Comparison of ENCODE assay signal across 1 cellular context in genomic region chr18:26488417-26489009, GRCh38.
TF ChIP-seq lines count a peak whose summit lies in the region.

No MANE protein-coding gene starts in this region.

TF ChIP-seq in HEK293, 187 proteins besides CTCF, POLR2A, EP300 and RAD21 (continued from another document):
- TF ChIP-seq ZSCAN5A (tag by site-specific recombination; IDR thresholded peaks at IDR 0.05) = no peak
- TF ChIP-seq PRDM4 (tag by site-specific recombination; IDR thresholded peaks at IDR 0.05) = peak; percentile 15; the same call in 1 of the 2 replicates
- TF ChIP-seq SP7 (tag by site-specific recombination; IDR thresholded peaks at IDR 0.05) = peak; percentile 45; the same call in 1 of the 2 replicates
- no peak for TF ChIP-seq ZNF266 (tag by site-specific recombination; IDR thresholded peaks at IDR 0.05; ENCODE audit: low read depth)
- TF ChIP-seq ZNF843 (tag by site-specific recombination; IDR thresholded peaks at IDR 0.05) = peak; percentile 58
- TF ChIP-seq ZFHX2 (tag by site-specific recombination; conservative IDR thresholded peaks at IDR 0.05) = 0 out of 2 replicates have a peak, but pooled peaks have one; percentile 15
- no peak for TF ChIP-seq ZNF18 (tag by site-specific recombination; IDR thresholded peaks at IDR 0.05)
- TF ChIP-seq FEZF1 (tag by site-specific recombination; IDR thresholded peaks at IDR 0.05) = peak; percentile 97
